Comparison of ENCODE assay signal across 9 cellular contexts in genomic region chr15:99435761-99436346, GRCh38.
DNase-seq lines count a peak whose midpoint lies in the region; ATAC-seq and TF ChIP-seq lines count a peak whose summit lies in the region.
"Had no signal": no experiment of that assay in that cellular context is flagged by ENCODE, and none has a peak within 500 bp of the region (broad histone marks: within the 10 kb centered on the region; RNA-seq: fewer than 3 reads in every experiment).

No MANE protein-coding gene starts in this region.

- H3K27me3 ChIP-seq in PC-3 (ENCODE audit: low read length): no peaks in the 10 kb centered on the region
- H3K27me3 ChIP-seq in right cardiac atrium (ENCODE audit: control insufficient read depth, insufficient read depth): no peaks in the 10 kb centered on the region
- H3K27me3 ChIP-seq in prostate gland (replicated peaks; ENCODE audit: insufficient read depth): no peaks in the 10 kb centered on the region

- peak overlapping the region; percentile 77 for H2AFZ ChIP-seq in PC-3 (ENCODE audit: low read length)

- 64% methylated on average over 8 of the region's 8 CpGs for WGBS in right cardiac atrium
- WGBS in prostate gland: 27% methylated on average over 8 of the region's 8 CpGs

- no peaks in the 10 kb centered on the region for H3K9me2 ChIP-seq in PC-3 (replicated peaks; ENCODE audit: low read length)

- ATAC-seq in PC-3 (peak; percentile 35), right cardiac atrium (no peak), HG03354 (IDR thresholded peaks at IDR 0.05; ENCODE audit: poor library complexity, severe bottlenecking, unreplicated experiment) (no peak), HG03521 (IDR thresholded peaks at IDR 0.05; ENCODE audit: unreplicated experiment) (no peak)
- ATAC-seq: K562 had no signal

- TF ChIP-seq CTCF in C4-2B (conservative IDR thresholded peaks at IDR 0.05): no peak
- TF ChIP-seq CTCF in PC-3 (conservative IDR thresholded peaks at IDR 0.05; ENCODE audit: low read depth, low read length): no peak
- TF ChIP-seq CTCF in prostate gland (IDR thresholded peaks at IDR 0.05): no peak

- H3K9me3 ChIP-seq in PC-3 (ENCODE audit: low read length) (no peaks in the 10 kb centered on the region), right cardiac atrium (ENCODE audit: control insufficient read depth, low read length) (no peaks in the 10 kb centered on the region), prostate gland (no peaks in the 10 kb centered on the region)

- POLR2A ChIA-PET in PC-3 (lab: Charles Lee; ENCODE audit: unreplicated experiment): no interaction called here

- CTCF ChIA-PET in PC-3 (lab: Charles Lee): no interaction called here

- H3K4me3 ChIP-seq in PC-3 (ENCODE audit: low read length): peak overlapping the region; percentile 45; the same call in 1 of the 2 replicates
- no peak overlapping the region for H3K4me3 ChIP-seq in right cardiac atrium (ENCODE audit: low read length)
- no peak overlapping the region for H3K4me3 ChIP-seq in prostate gland
- H3K4me3 ChIP-seq: K562 had no signal

- peaks cover 26% of the 10 kb centered on the region for H3K4me1 ChIP-seq in PC-3 (ENCODE audit: insufficient read depth, low read length)
- H3K4me1 ChIP-seq in right cardiac atrium (ENCODE audit: control insufficient read depth, insufficient read depth, low read length): peaks cover 16% of the 10 kb centered on the region
- H3K4me1 ChIP-seq in prostate gland (replicated peaks): peaks cover 2% of the 10 kb centered on the region

- no peaks in the 10 kb centered on the region for H4K20me1 ChIP-seq in PC-3 (ENCODE audit: low read length)

- H3K4me2 ChIP-seq in PC-3 (ENCODE audit: low read length): peak overlapping the region; percentile 79

- peak overlapping the region; percentile 47 for H3K27ac ChIP-seq in C4-2B
- peak overlapping the region; percentile 42 for H3K27ac ChIP-seq in PC-3 (ENCODE audit: low read length)
- no peak overlapping the region for H3K27ac ChIP-seq in right cardiac atrium (ENCODE audit: low read length)
- peak overlapping the region; percentile 6 to 28 for H3K27ac ChIP-seq in prostate gland

- intact Hi-C loops in PC-3 (cut with micrococcal nuclease): no loop called here
- intact Hi-C loops in right cardiac atrium (cut with DNase I): no loop called here
- intact Hi-C loops in prostate gland (cut with DNase I): no loop called here

- H3K79me2 ChIP-seq in PC-3 (ENCODE audit: low read length): no peaks in the 10 kb centered on the region

- H3K36me3 ChIP-seq in PC-3 (ENCODE audit: low read depth, low read length) (no peaks in the 10 kb centered on the region), prostate gland (no peaks in the 10 kb centered on the region)

- TF ChIP-seq POLR2A in prostate gland (IDR thresholded peaks at IDR 0.05): no peak

- 0 out of 2 replicates have a peak overlapping the region, but pooled peaks have one; percentile 26 for H3K9ac ChIP-seq in PC-3 (ENCODE audit: low read length)

- DNase-seq in PC-3 (peak; percentile 17), right cardiac atrium (peak in 2 of 3 donors; percentile 37 to 47), prostate gland (ENCODE audit: low spot score) (no peak), germinal center (ENCODE audit: low spot score) (no peak), NCI-H1694 treated with DMSO at 0.1 percent for 48 hours (lab: John Stamatoyannopoulos, UW) (no peak)

- TSS peak; percentile 41 for BruUV-seq in PC-3 (replicated peaks; lab: Mats Ljungman, UMichigan)

- no peaks in the 10 kb centered on the region for H3F3A ChIP-seq in PC-3 (ENCODE audit: low read length, unreplicated experiment)

Comparison
In these comparisons a context has a peak if more than half of its experiments do, and no peak if none do; other contexts are left out.
1. DNase-seq: peak in PC-3 (single experiment) and right cardiac atrium (2 of 3); none in prostate gland (single experiment), germinal center (single experiment) and NCI-H1694 treated with DMSO at 0.1 percent for 48 hours (single experiment).